1 cellular context compared by ENCODE assay signal in genomic region chr5:133404724-133405123, GRCh38.
TF ChIP-seq lines count a peak whose summit lies in the region.

No MANE protein-coding gene starts in this region.

TF ChIP-seq in A549, 52 proteins besides CTCF, POLR2A, EP300 and RAD21 (continued from another document):
- TF ChIP-seq, protein P1, sequence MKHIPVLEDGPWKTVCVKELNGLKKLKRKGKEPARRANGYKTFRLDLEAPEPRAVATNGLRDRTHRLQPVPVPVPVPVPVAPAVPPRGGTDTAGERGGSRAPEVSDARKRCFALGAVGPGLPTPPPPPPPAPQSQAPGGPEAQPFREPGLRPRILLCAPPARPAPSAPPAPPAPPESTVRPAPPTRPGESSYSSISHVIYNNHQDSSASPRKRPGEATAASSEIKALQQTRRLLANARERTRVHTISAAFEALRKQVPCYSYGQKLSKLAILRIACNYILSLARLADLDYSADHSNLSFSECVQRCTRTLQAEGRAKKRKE (CRISPR knock-in tag; IDR thresholded peaks at IDR 0.05; ENCODE audit: low read depth): no peak
- TF ChIP-seq, protein P2, sequence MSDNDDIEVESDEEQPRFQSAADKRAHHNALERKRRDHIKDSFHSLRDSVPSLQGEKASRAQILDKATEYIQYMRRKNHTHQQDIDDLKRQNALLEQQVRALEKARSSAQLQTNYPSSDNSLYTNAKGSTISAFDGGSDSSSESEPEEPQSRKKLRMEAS (IDR thresholded peaks at IDR 0.05): no peak
- TF ChIP-seq SMC3 (IDR thresholded peaks at IDR 0.05) (no peak), FOSL2 (IDR thresholded peaks at IDR 0.05) (no peak), FOSL2 (CRISPR knock-in tag; IDR thresholded peaks at IDR 0.05) (no peak), HES2 (IDR thresholded peaks at IDR 0.05) (no peak), EHF (CRISPR knock-in tag; IDR thresholded peaks at IDR 0.05) (no peak), JUN (IDR thresholded peaks at IDR 0.05) (no peak), NFE2L2 (conservative IDR thresholded peaks at IDR 0.05; ENCODE audit: low read length) (no peak), RFX5 (IDR thresholded peaks at IDR 0.05) (no peak), HOXA7 (CRISPR knock-in tag; IDR thresholded peaks at IDR 0.05) (no peak), NPAS2 (CRISPR knock-in tag; IDR thresholded peaks at IDR 0.05; ENCODE audit: borderline replicate concordance) (no peak), HOXB13 (CRISPR knock-in tag; IDR thresholded peaks at IDR 0.05; ENCODE audit: low read depth) (no peak), ESRRA (IDR thresholded peaks at IDR 0.05; ENCODE audit: borderline replicate concordance, low read length) (no peak)
TF ChIP-seq in A549: peak in this region for 0.
